Comparison of ENCODE assay signal across 2 cellular contexts in genomic region chr13:112972258-112972657, GRCh38.
TF ChIP-seq lines count a peak whose summit lies in the region.

No MANE protein-coding gene starts in this region.

TF ChIP-seq in H1, 55 proteins besides CTCF, POLR2A, EP300 and RAD21:
- TF ChIP-seq HDAC6 (IDR thresholded peaks at IDR 0.05; ENCODE audit: low read depth, low read length), result no peak
- TF ChIP-seq RFX5 (IDR thresholded peaks at IDR 0.05; ENCODE audit: borderline replicate concordance, low read depth, low read length), result no peak
- TF ChIP-seq SP4 (IDR thresholded peaks at IDR 0.05; ENCODE audit: low read length), result no peak
- TF ChIP-seq CHD1 (IDR thresholded peaks at IDR 0.05; ENCODE audit: low read depth, low read length), result no peak
- no peak for TF ChIP-seq CBX8 (IDR thresholded peaks at IDR 0.05; ENCODE audit: borderline replicate concordance, low read depth, low read length)
- no peak for TF ChIP-seq TBP (IDR thresholded peaks at IDR 0.05; ENCODE audit: low read depth, low read length)
- TF ChIP-seq SP1 (IDR thresholded peaks at IDR 0.05; ENCODE audit: low read depth, low read length), result no peak
- TF ChIP-seq RBBP5 (IDR thresholded peaks at IDR 0.05; ENCODE audit: borderline replicate concordance, low read depth, low read length), result no peak
- no peak for TF ChIP-seq SIN3A (conservative IDR thresholded peaks at IDR 0.05 in 1 of 2, IDR thresholded peaks at IDR 0.05 in 1 of 2; ENCODE audit: low read depth in 1 of 2, low read length in 2 of 2)
- no peak for TF ChIP-seq MAX (IDR thresholded peaks at IDR 0.05)
- no peak for TF ChIP-seq KDM4A (IDR thresholded peaks at IDR 0.05; ENCODE audit: low read depth, low read length, severe bottlenecking)
- TF ChIP-seq ZNF274 (IDR thresholded peaks at IDR 0.05; ENCODE audit: borderline replicate concordance, extremely low read depth, low read length), result no peak
- no peak for TF ChIP-seq MAFK (IDR thresholded peaks at IDR 0.05; ENCODE audit: low read depth, low read length)

TF ChIP-seq in neural cell, 6 proteins besides CTCF, POLR2A, EP300 and RAD21:
- TF ChIP-seq SMC3 (conservative IDR thresholded peaks at IDR 0.05; ENCODE audit: poor library complexity), result no peak
- no peak for TF ChIP-seq TAF1 (IDR thresholded peaks at IDR 0.05; ENCODE audit: low read depth)
- no peak for TF ChIP-seq EZH2 (IDR thresholded peaks at IDR 0.05; ENCODE audit: borderline replicate concordance, insufficient read depth, low read length, poor library complexity, severe bottlenecking)
- no peak for TF ChIP-seq REST (IDR thresholded peaks at IDR 0.05; ENCODE audit: borderline replicate concordance)
